In the genomic region with DNA sequence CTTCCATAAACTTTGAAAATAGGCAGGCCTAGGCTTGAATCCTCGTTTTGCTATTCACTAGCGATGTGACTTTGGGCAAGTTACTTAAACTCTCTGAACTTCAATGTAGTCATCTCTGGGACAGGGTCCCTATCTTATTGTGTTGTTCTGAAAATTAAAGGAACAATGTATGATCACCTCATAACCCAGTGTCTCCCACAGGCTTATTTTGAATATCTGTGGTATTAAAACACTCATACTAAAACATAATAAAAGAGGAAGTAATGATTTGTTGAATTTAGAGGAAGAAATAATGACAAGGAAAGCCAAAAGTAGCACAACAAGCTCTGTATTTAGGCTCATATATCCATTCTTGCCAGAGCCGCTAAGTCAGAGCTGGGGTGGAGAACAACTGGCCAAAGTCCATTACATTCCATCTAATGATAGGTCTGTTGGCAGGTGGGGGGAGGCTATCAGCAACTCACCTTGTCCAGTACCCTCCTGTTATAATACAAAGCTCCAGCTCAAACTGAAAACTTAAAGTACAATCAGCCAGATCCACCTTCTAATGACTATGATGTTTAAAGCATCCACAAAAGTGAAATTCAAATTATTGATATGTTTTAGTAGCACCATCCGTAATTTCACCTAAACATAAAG, we compare ENCODE assay signal across 1 cellular context.
TF ChIP-seq lines count a peak whose summit lies in the region.

No MANE protein-coding gene starts in this region.

TF ChIP-seq in HepG2, 621 proteins besides CTCF, POLR2A, EP300 and RAD21 (continued from another document):
- TF ChIP-seq NR2F2 (IDR thresholded peaks at IDR 0.05; ENCODE audit: borderline replicate concordance, low read depth) (no peak), NFKBIZ (CRISPR knock-in tag; IDR thresholded peaks at IDR 0.05) (no peak), ZSCAN9 (CRISPR knock-in tag; IDR thresholded peaks at IDR 0.05; ENCODE audit: borderline replicate concordance) (no peak), STAT6 (CRISPR knock-in tag; IDR thresholded peaks at IDR 0.05; ENCODE audit: borderline replicate concordance) (no peak), MIER2 (CRISPR knock-in tag; IDR thresholded peaks at IDR 0.05) (no peak), ZNF563 (CRISPR knock-in tag; IDR thresholded peaks at IDR 0.05) (no peak), KLF9 (CRISPR knock-in tag; IDR thresholded peaks at IDR 0.05; ENCODE audit: low read depth) (no peak), SKI (IDR thresholded peaks at IDR 0.05; ENCODE audit: partially characterized antibody) (no peak)
- TF ChIP-seq, protein P1, sequence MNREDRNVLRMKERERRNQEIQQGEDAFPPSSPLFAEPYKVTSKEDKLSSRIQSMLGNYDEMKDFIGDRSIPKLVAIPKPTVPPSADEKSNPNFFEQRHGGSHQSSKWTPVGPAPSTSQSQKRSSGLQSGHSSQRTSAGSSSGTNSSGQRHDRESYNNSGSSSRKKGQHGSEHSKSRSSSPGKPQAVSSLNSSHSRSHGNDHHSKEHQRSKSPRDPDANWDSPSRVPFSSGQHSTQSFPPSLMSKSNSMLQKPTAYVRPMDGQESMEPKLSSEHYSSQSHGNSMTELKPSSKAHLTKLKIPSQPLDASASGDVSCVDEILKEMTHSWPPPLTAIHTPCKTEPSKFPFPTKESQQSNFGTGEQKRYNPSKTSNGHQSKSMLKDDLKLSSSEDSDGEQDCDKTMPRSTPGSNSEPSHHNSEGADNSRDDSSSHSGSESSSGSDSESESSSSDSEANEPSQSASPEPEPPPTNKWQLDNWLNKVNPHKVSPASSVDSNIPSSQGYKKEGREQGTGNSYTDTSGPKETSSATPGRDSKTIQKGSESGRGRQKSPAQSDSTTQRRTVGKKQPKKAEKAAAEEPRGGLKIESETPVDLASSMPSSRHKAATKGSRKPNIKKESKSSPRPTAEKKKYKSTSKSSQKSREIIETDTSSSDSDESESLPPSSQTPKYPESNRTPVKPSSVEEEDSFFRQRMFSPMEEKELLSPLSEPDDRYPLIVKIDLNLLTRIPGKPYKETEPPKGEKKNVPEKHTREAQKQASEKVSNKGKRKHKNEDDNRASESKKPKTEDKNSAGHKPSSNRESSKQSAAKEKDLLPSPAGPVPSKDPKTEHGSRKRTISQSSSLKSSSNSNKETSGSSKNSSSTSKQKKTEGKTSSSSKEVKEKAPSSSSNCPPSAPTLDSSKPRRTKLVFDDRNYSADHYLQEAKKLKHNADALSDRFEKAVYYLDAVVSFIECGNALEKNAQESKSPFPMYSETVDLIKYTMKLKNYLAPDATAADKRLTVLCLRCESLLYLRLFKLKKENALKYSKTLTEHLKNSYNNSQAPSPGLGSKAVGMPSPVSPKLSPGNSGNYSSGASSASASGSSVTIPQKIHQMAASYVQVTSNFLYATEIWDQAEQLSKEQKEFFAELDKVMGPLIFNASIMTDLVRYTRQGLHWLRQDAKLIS (CRISPR knock-in tag; IDR thresholded peaks at IDR 0.05), result no peak
TF ChIP-seq in HepG2: peak in this region for 0.
